ENCODE assay signal across 14 cellular contexts in genomic region chr20:9412309-9412708, GRCh38.
DNase-seq lines count a peak whose midpoint lies in the region; ATAC-seq, FAIRE-seq and TF ChIP-seq lines count a peak whose summit lies in the region.
"Had no signal": no experiment of that assay in that cellular context is flagged by ENCODE, and none has a peak within 500 bp of the region (broad histone marks: within the 10 kb centered on the region; RNA-seq: fewer than 3 reads in every experiment).

No MANE protein-coding gene starts in this region.

- no peaks in the 10 kb centered on the region for H3K9me2 ChIP-seq in GM23338 (ENCODE audit: insufficient read depth)

- H3K36me3 Mint-ChIP-seq in GM23338 (ENCODE audit: low read depth) = peaks cover 9% of the 10 kb centered on the region
- no peaks in the 10 kb centered on the region for H3K36me3 Mint-ChIP-seq in activated CD8-positive, alpha-beta T cell treated with anti-CD3 and anti-CD28 coated beads, Interleukin-2, amount 10 ng/mL, durations not matched to agents 7 days and 5 days (ENCODE audit: low read depth)
- H3K36me3 Mint-ChIP-seq: activated naive CD8-positive, alpha-beta T cell treated with anti-CD3 and anti-CD28 coated beads for 36 hours; immature natural killer cell had no signal

- H3F3A ChIP-seq in GM23338 (replicated peaks; ENCODE audit: low read depth) = no peaks in the 10 kb centered on the region

- peak; percentile 14 for DNase-seq in GM19238 (ENCODE audit: insufficient read length, low spot score)
- no peak for DNase-seq in GM23338 (ENCODE audit: low spot score)
- no peak for DNase-seq in activated CD8-positive, alpha-beta T cell treated with anti-CD3 and anti-CD28 coated beads, Interleukin-2, amount 10 ng/mL, durations not matched to agents 7 days and 5 days
- no peak for DNase-seq in D721Med (ENCODE audit: insufficient read length, low spot score)
- no peak for DNase-seq in GM19240 (ENCODE audit: insufficient read length, low spot score)
- DNase-seq: activated naive CD8-positive, alpha-beta T cell treated with anti-CD3 and anti-CD28 coated beads for 36 hours; COR-L47; immature natural killer cell; retina; stimulated activated CD4-positive, alpha-beta T cell treated with anti-CD3 and anti-CD28 coated beads, Interleukin-4, amount 100 ng/mL, for 24 hours had no signal

- H4K20me1 ChIP-seq in GM23338 (replicated peaks; ENCODE audit: insufficient read depth) = no peaks in the 10 kb centered on the region

- no peak overlapping the region for H2AFZ ChIP-seq in GM23338

- no peaks in the 10 kb centered on the region for H3K36me3 ChIP-seq in GM23338 (ENCODE audit: insufficient read depth)

- H3K4me2 ChIP-seq in GM23338 = no peak overlapping the region

- H3K4me3 Mint-ChIP-seq in GM23338 = no peak overlapping the region
- H3K4me3 Mint-ChIP-seq in activated CD8-positive, alpha-beta T cell treated with anti-CD3 and anti-CD28 coated beads, Interleukin-2, amount 10 ng/mL, durations not matched to agents 7 days and 5 days = no peak overlapping the region
- H3K4me3 Mint-ChIP-seq: activated naive CD8-positive, alpha-beta T cell treated with anti-CD3 and anti-CD28 coated beads for 36 hours; immature natural killer cell had no signal

- POLR2A ChIA-PET in activated CD8-positive, alpha-beta T cell treated with anti-CD3 and anti-CD28 coated beads, Interleukin-2, amount 10 ng/mL, durations not matched to agents 7 days and 5 days (lab: Charles Lee) = no interaction called here

- CTCF ChIA-PET in activated CD8-positive, alpha-beta T cell treated with anti-CD3 and anti-CD28 coated beads, Interleukin-2, amount 10 ng/mL, durations not matched to agents 7 days and 5 days (lab: Charles Lee) = no interaction called here

- TF ChIP-seq CTCF in GM23338 (conservative IDR thresholded peaks at IDR 0.05; ENCODE audit: low read depth in 2 of 2) = no peak
- TF ChIP-seq CTCF in D721Med (IDR thresholded peaks at IDR 0.05; ENCODE audit: insufficient read depth, missing control alignments) = no peak

- no peak overlapping the region for H3K4me3 ChIP-seq in GM23338

- ATAC-seq in GM23338 (0 out of 3 replicates have a peak, but pooled peaks have one; percentile 30), HG03159 (IDR thresholded peaks at IDR 0.05; ENCODE audit: unreplicated experiment) (peak; percentile 84), GM21367 (IDR thresholded peaks at IDR 0.05; ENCODE audit: unreplicated experiment) (no peak)
- no peak for ATAC-seq in activated CD8-positive, alpha-beta T cell treated with anti-CD3 and anti-CD28 coated beads, Interleukin-2, amount 10 ng/mL, durations not matched to agents 7 days and 5 days

- H3K79me2 ChIP-seq in GM23338 (replicated peaks; ENCODE audit: insufficient read depth) = no peaks in the 10 kb centered on the region

- H3K27me3 Mint-ChIP-seq in GM23338 (ENCODE audit: insufficient read depth, low read depth, poor library complexity) = no peaks in the 10 kb centered on the region
- H3K27me3 Mint-ChIP-seq in activated CD8-positive, alpha-beta T cell treated with anti-CD3 and anti-CD28 coated beads, Interleukin-2, amount 10 ng/mL, durations not matched to agents 7 days and 5 days (ENCODE audit: low read depth) = no peaks in the 10 kb centered on the region
- H3K27me3 Mint-ChIP-seq: activated naive CD8-positive, alpha-beta T cell treated with anti-CD3 and anti-CD28 coated beads for 36 hours had no signal

- no peaks in the 10 kb centered on the region for H3K9me3 Mint-ChIP-seq in GM23338
- H3K9me3 Mint-ChIP-seq in activated CD8-positive, alpha-beta T cell treated with anti-CD3 and anti-CD28 coated beads, Interleukin-2, amount 10 ng/mL, durations not matched to agents 7 days and 5 days (ENCODE audit: insufficient read depth) = no peaks in the 10 kb centered on the region
- H3K9me3 Mint-ChIP-seq: activated naive CD8-positive, alpha-beta T cell treated with anti-CD3 and anti-CD28 coated beads for 36 hours; immature natural killer cell had no signal

- H3K4me1 ChIP-seq in GM23338 (ENCODE audit: insufficient read depth) = no peaks in the 10 kb centered on the region

- no peaks in the 10 kb centered on the region; the same call in 2 of the 3 replicates for H3K4me1 Mint-ChIP-seq in GM23338
- no peaks in the 10 kb centered on the region for H3K4me1 Mint-ChIP-seq in activated CD8-positive, alpha-beta T cell treated with anti-CD3 and anti-CD28 coated beads, Interleukin-2, amount 10 ng/mL, durations not matched to agents 7 days and 5 days (ENCODE audit: low read depth)
- H3K4me1 Mint-ChIP-seq: activated naive CD8-positive, alpha-beta T cell treated with anti-CD3 and anti-CD28 coated beads for 36 hours; immature natural killer cell had no signal

- H3K27ac Mint-ChIP-seq in GM23338 = no peak overlapping the region
- H3K27ac Mint-ChIP-seq in activated CD8-positive, alpha-beta T cell treated with anti-CD3 and anti-CD28 coated beads, Interleukin-2, amount 10 ng/mL, durations not matched to agents 7 days and 5 days = no peak overlapping the region
- H3K27ac Mint-ChIP-seq: activated naive CD8-positive, alpha-beta T cell treated with anti-CD3 and anti-CD28 coated beads for 36 hours; immature natural killer cell had no signal

- no peak for FAIRE-seq in D721Med (lab: Jason Lieb, UNC)

- no peaks in the 10 kb centered on the region for H3K27me3 ChIP-seq in GM23338 (ENCODE audit: insufficient read depth)

- H3K27ac ChIP-seq in GM23338 (ENCODE audit: low read depth) = no peak overlapping the region
- H3K27ac ChIP-seq: HL-60, RWPE1 had no signal

TF ChIP-seq in GM23338, 12 proteins besides CTCF, POLR2A, EP300 and RAD21 (continues in another document):
- no peak for TF ChIP-seq EZH2phosphoT487 (IDR thresholded peaks at IDR 0.05; ENCODE audit: unreplicated experiment)
- no peak for TF ChIP-seq ETS1 (IDR thresholded peaks at IDR 0.05)
- TF ChIP-seq ZNF114 (CRISPR knock-in tag; IDR thresholded peaks at IDR 0.05) = no peak
- TF ChIP-seq ZNF331 (CRISPR knock-in tag; IDR thresholded peaks at IDR 0.05; ENCODE audit: low read depth) = no peak
- TF ChIP-seq, protein P1, sequence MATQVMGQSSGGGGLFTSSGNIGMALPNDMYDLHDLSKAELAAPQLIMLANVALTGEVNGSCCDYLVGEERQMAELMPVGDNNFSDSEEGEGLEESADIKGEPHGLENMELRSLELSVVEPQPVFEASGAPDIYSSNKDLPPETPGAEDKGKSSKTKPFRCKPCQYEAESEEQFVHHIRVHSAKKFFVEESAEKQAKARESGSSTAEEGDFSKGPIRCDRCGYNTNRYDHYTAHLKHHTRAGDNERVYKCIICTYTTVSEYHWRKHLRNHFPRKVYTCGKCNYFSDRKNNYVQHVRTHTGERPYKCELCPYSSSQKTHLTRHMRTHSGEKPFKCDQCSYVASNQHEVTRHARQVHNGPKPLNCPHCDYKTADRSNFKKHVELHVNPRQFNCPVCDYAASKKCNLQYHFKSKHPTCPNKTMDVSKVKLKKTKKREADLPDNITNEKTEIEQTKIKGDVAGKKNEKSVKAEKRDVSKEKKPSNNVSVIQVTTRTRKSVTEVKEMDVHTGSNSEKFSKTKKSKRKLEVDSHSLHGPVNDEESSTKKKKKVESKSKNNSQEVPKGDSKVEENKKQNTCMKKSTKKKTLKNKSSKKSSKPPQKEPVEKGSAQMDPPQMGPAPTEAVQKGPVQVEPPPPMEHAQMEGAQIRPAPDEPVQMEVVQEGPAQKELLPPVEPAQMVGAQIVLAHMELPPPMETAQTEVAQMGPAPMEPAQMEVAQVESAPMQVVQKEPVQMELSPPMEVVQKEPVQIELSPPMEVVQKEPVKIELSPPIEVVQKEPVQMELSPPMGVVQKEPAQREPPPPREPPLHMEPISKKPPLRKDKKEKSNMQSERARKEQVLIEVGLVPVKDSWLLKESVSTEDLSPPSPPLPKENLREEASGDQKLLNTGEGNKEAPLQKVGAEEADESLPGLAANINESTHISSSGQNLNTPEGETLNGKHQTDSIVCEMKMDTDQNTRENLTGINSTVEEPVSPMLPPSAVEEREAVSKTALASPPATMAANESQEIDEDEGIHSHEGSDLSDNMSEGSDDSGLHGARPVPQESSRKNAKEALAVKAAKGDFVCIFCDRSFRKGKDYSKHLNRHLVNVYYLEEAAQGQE (IDR thresholded peaks at IDR 0.05; ENCODE audit: unreplicated experiment) = no peak
- no peak for TF ChIP-seq EZH2 (IDR thresholded peaks at IDR 0.05; ENCODE audit: low read depth, unreplicated experiment)
- TF ChIP-seq POLR2AphosphoS5 (IDR thresholded peaks at IDR 0.05; ENCODE audit: low read depth) = no peak
- no peak for TF ChIP-seq JUNB (IDR thresholded peaks at IDR 0.05; ENCODE audit: unreplicated experiment)
- no peak for TF ChIP-seq CREB1 (CRISPR knock-in tag; IDR thresholded peaks at IDR 0.05; ENCODE audit: low read depth)

Comparison
In these comparisons a context has a peak if more than half of its experiments do, and no peak if none do; other contexts are left out.
1. ATAC-seq: peak in GM23338 (single experiment) and HG03159 (single experiment); none in activated CD8-positive, alpha-beta T cell treated with anti-CD3 and anti-CD28 coated beads, Interleukin-2, amount 10 ng/mL, durations not matched to agents 7 days and 5 days (single experiment) and GM21367 (single experiment).